ENCODE assay signal across 8 cellular contexts in the genomic region with DNA sequence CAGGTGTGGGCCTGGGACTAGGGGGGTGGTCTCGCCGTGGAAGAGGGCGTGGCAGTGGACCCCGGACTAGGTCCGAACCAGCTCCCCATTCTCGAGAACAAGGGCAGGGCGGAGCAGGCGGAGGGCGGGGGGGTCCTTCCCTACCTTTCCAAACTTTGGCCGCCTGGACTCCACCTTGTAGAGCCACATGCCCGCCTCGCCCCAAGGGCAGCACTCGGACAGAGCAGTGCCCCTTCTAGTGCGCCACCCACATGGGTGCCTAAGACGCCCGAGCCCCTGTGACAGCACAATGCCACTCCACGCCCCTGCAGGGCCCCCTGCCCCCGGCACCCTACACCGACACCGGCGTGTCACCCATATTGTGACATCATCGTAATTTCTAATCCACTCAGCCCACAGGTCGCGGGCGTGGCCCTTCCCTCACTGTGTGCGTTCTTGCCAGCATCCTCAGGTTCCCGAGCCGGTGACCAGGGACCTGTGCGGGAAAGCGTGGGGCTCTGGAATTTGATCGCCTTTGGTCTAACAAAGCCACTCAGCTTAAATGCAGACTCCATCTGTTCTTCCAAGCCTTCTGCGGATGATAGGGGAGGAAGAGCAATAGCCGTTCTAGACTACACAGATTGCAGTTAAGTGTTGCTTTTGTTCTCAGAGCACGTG. TPM values are rescaled to one million over a fixed set of nuclear protein-coding genes. Genes with fewer than 3 reads are reported as not detected.
A peak's percentile ranks its signal among the peaks of the same experiment; 100 is the strongest.
DNase-seq lines count a peak whose midpoint lies in the region; ATAC-seq, FAIRE-seq and TF ChIP-seq lines count a peak whose summit lies in the region.

No MANE protein-coding gene starts in this region.

- H2AFZ ChIP-seq in SK-N-SH (ENCODE audit: low read depth) = peak overlapping the region; percentile 38

- no peak for FAIRE-seq in bronchial epithelial cell (lab: Jason Lieb, UNC)

- intact Hi-C loops in left lung (cut with DNase I) = no loop called here

- POLR2A ChIA-PET in SK-N-SH (lab: Yijun Ruan, JAX) (interaction anchor here (1.7 to 4.2 kb wide), 3 partner anchors 20 to 91 kb away, joined by 3 to 16 read pairs (median 13); a partner anchor contains a TSS), RWPE1 (lab: Yijun Ruan, JAX; ENCODE audit: low non-redundant PET) (interaction anchor here (0.8 kb wide), 1 partner anchor 31 kb away, joined by 3 read pairs; a partner anchor contains a TSS)

- peaks cover 18% of the 10 kb centered on the region; the same call in 1 of the 2 replicates for H4K20me1 ChIP-seq in SK-N-SH (ENCODE audit: insufficient read depth)

- no peak for TF ChIP-seq CTCF in SK-N-SH (IDR thresholded peaks at IDR 0.05)
- no peak for TF ChIP-seq CTCF in RWPE1 (conservative IDR thresholded peaks at IDR 0.05; ENCODE audit: low read depth)
- TF ChIP-seq CTCF in bronchial epithelial cell (IDR thresholded peaks at IDR 0.05; ENCODE audit: insufficient read depth, low read length, severe bottlenecking) = no peak
- no peak for TF ChIP-seq CTCF in left lung (IDR thresholded peaks at IDR 0.05)

- H3K36me3 ChIP-seq in SK-N-SH (replicated peaks in 1 of 2; ENCODE audit: control insufficient read depth in 1 of 2, insufficient read depth in 2 of 2, low read length in 1 of 2) (peaks cover 19% of the 10 kb centered on the region in 2 experiments), bronchial epithelial cell (ENCODE audit: control insufficient read depth, insufficient read depth, low read length) (no peaks in the 10 kb centered on the region), left lung (no peaks in the 10 kb centered on the region)

- H3K9me3 ChIP-seq in SK-N-SH = no peaks in the 10 kb centered on the region
- H3K9me3 ChIP-seq in left lung = no peaks in the 10 kb centered on the region

- ATAC-seq in SK-N-SH treated with all-trans-retinoic acid at 6 μM for 48 hours (no peak), left lung (peak; percentile 4), GM21390 (IDR thresholded peaks at IDR 0.05; ENCODE audit: unreplicated experiment) (no peak)

- peak overlapping the region in 1 of 2 experiments; percentile 71; a peak in 1 of 4 replicates for H3K27ac ChIP-seq in SK-N-SH (ENCODE audit: low read depth in 2 of 2, low read length in 1 of 2)
- H3K27ac ChIP-seq in RWPE1 = peak overlapping the region; percentile 91
- no peak overlapping the region for H3K27ac ChIP-seq in left lung

- peak overlapping the region; percentile 96; the same call in 1 of the 2 replicates for H3K9ac ChIP-seq in SK-N-SH

- TF ChIP-seq EP300 in SK-N-SH (IDR thresholded peaks at IDR 0.05; ENCODE audit: borderline replicate concordance in 1 of 2, low read depth in 1 of 2, low read length in 1 of 2) = no peak

- 51% methylated on average over 27 of the region's 34 CpGs for WGBS in SK-N-SH (ENCODE audit: low lambda C conversion rate)

- no peaks in the 10 kb centered on the region for H3K9me2 ChIP-seq in SK-N-SH

- H3K79me2 ChIP-seq in SK-N-SH (ENCODE audit: insufficient read depth) = peaks cover 38% of the 10 kb centered on the region

- CTCF ChIA-PET in SK-N-SH (lab: Yijun Ruan, JAX) (interaction anchor here (6.5 to 13.3 kb wide), 2 partner anchors 11 to 94 kb away, joined by 57 to 344 read pairs; a partner anchor contains a TSS), RWPE1 (lab: Yijun Ruan, JAX) (no interaction called here)

- peak overlapping the region; percentile 85 to 92; a peak in 3 of 4 replicates for H3K4me3 ChIP-seq in SK-N-SH (ENCODE audit: low read depth in 2 of 2, low read length in 1 of 2)
- peak overlapping the region; percentile 63 for H3K4me3 ChIP-seq in bronchial epithelial cell (ENCODE audit: low read depth, low read length)
- H3K4me3 ChIP-seq in left lung = peak overlapping the region; percentile 82 to 83

- H3K27me3 ChIP-seq in SK-N-SH (ENCODE audit: insufficient read depth) (no peaks in the 10 kb centered on the region), bronchial epithelial cell (ENCODE audit: control insufficient read depth, insufficient read depth, low read length) (no peaks in the 10 kb centered on the region), left lung (peaks cover 0 to 9% of the 10 kb centered on the region in 2 donors)

- H3K4me1 ChIP-seq in SK-N-SH (ENCODE audit: control insufficient read depth in 1 of 2, insufficient read depth in 2 of 2, low read depth in 1 of 2, low read length in 1 of 2) = peaks cover 13 to 15% of the 10 kb centered on the region in 2 experiments
- H3K4me1 ChIP-seq in left lung = peaks cover 0 to 28% of the 10 kb centered on the region in 2 donors

- DNase-seq in SK-N-SH (peak; percentile 62), RWPE1 (ENCODE audit: low spot score) (no peak), bronchial epithelial cell (ENCODE audit: low read depth) (no peak), left lung (peak; percentile 47 to 80), HuH-7 (ENCODE audit: low spot score) (no peak)
- DNase-seq in stimulated activated CD8-positive, alpha-beta memory T cell treated with anti-CD3 and anti-CD28 coated beads, Interleukin-7, amount 100 ng/mL, for 4 hours (ENCODE audit: low read depth in 2 of 2) = peak; percentile 5 to 8

- no peak for TF ChIP-seq RAD21 in SK-N-SH (IDR thresholded peaks at IDR 0.05; ENCODE audit: low read length)

- H3F3A ChIP-seq in SK-N-SH (replicated peaks; ENCODE audit: insufficient read depth) = peaks cover 19% of the 10 kb centered on the region

- peak overlapping the region; percentile 91 for H3K4me2 ChIP-seq in SK-N-SH

TF ChIP-seq in SK-N-SH, 30 proteins besides CTCF, POLR2A, EP300 and RAD21:
- TF ChIP-seq SIN3A (IDR thresholded peaks at IDR 0.05; ENCODE audit: borderline replicate concordance, low read depth, low read length) (no peak), MXI1 (IDR thresholded peaks at IDR 0.05; ENCODE audit: low read depth, low read length) (no peak; the same call in 1 of the 2 replicates), SMC3 (IDR thresholded peaks at IDR 0.05; ENCODE audit: low read depth, low read length) (no peak), TAF1 (IDR thresholded peaks at IDR 0.05; ENCODE audit: borderline replicate concordance, low read depth, low read length) (no peak), YY1 (IDR thresholded peaks at IDR 0.05; ENCODE audit: low read depth) (no peak), MEF2A (IDR thresholded peaks at IDR 0.05; ENCODE audit: borderline replicate concordance, low read depth) (no peak), NRF1 (IDR thresholded peaks at IDR 0.05; ENCODE audit: low read depth, low read length) (no peak)
- TF ChIP-seq, protein P1, sequence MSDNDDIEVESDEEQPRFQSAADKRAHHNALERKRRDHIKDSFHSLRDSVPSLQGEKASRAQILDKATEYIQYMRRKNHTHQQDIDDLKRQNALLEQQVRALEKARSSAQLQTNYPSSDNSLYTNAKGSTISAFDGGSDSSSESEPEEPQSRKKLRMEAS (IDR thresholded peaks at IDR 0.05; ENCODE audit: low read depth) = no peak
- TF ChIP-seq, protein P2, sequence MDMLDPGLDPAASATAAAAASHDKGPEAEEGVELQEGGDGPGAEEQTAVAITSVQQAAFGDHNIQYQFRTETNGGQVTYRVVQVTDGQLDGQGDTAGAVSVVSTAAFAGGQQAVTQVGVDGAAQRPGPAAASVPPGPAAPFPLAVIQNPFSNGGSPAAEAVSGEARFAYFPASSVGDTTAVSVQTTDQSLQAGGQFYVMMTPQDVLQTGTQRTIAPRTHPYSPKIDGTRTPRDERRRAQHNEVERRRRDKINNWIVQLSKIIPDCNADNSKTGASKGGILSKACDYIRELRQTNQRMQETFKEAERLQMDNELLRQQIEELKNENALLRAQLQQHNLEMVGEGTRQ (IDR thresholded peaks at IDR 0.05; ENCODE audit: borderline replicate concordance, low read depth, low read length) = no peak

TF ChIP-seq in SK-N-SH treated with all-trans-retinoic acid at 6 μM for 48 hours, 23 proteins besides CTCF, POLR2A, EP300 and RAD21:
- no peak for TF ChIP-seq GLIS3 (CRISPR knock-in tag; IDR thresholded peaks at IDR 0.05)
- no peak for TF ChIP-seq ZFP30 (CRISPR knock-in tag; IDR thresholded peaks at IDR 0.05)

RNA-seq across cellular contexts. Expression of a gene that starts 0.6 kb away (rescaled TPM):
- polyA plus RNA-seq in SK-N-SH (2012; rRNA removed) = 72.8 and 143 TPM in 2 replicates
- 211 and 347 TPM in 2 replicates for polyA plus RNA-seq in SK-N-SH (2012; cell fraction: cytosol; rRNA removed)
- 53.8 and 86.2 TPM in 2 replicates for polyA plus RNA-seq in SK-N-SH (2012; cell fraction: nucleus; rRNA removed)
- total RNA-seq in bronchial epithelial cell = 15.8 and 19.5 TPM in 2 replicates
- total RNA-seq in left lung = 100 to 1,000 TPM in 1 of 2 donors, 10 to 100 TPM in 1; 50.7 to 126 TPM

RNA-seq across cellular contexts. Expression of a gene that starts 31.3 kb away (rescaled TPM):
- polyA plus RNA-seq in SK-N-SH (2012; rRNA removed) = 5.6 and 7.0 TPM in 2 replicates
- 3.1 and 4.9 TPM in 2 replicates for polyA plus RNA-seq in SK-N-SH (2012; cell fraction: cytosol; rRNA removed)
- polyA plus RNA-seq in SK-N-SH (2012; cell fraction: nucleus; rRNA removed) = 10.4 and 16.9 TPM in 2 replicates
- 12.6 and 20.7 TPM in 2 replicates for total RNA-seq in bronchial epithelial cell
- 10 to 100 TPM; 11.3 to 15.9 TPM for total RNA-seq in left lung

RNA-seq across cellular contexts. Expression of a gene that starts 47.5 kb away (rescaled TPM):
- polyA plus RNA-seq in SK-N-SH (2012; rRNA removed) = 1.9 TPM in 2 replicates
- 1.8 and 2.1 TPM in 2 replicates for polyA plus RNA-seq in SK-N-SH (2012; cell fraction: cytosol; rRNA removed)
- polyA plus RNA-seq in SK-N-SH (2012; cell fraction: nucleus; rRNA removed) = 1.3 and 1.4 TPM in 2 replicates
- total RNA-seq in bronchial epithelial cell (2.4 TPM in 2 replicates), left lung (1 to 10 TPM in 1 of 2 donors, under 1 TPM in 1; 0.97 to 1.2 TPM)

Comparison
In these comparisons a context has a peak if more than half of its experiments do, and no peak if none do; other contexts are left out.
1. DNase-seq: peak in SK-N-SH (single experiment), left lung (2 of 2) and stimulated activated CD8-positive, alpha-beta memory T cell treated with anti-CD3 and anti-CD28 coated beads, Interleukin-7, amount 100 ng/mL, for 4 hours (2 of 2); none in RWPE1 (single experiment), bronchial epithelial cell (single experiment) and HuH-7 (single experiment).
2. Peak in every context shown above with its lines, with median percentiles within 50 percentile points of each other: H3K4me3 ChIP-seq.